8 cellular contexts compared by ENCODE assay signal in genomic region chr12:49750027-49750977, GRCh38. TPM values are rescaled to one million over a fixed set of nuclear protein-coding genes. Genes with fewer than 3 reads are reported as not detected.
DNase-seq lines count a peak whose midpoint lies in the region; ATAC-seq and TF ChIP-seq lines count a peak whose summit lies in the region.

No MANE protein-coding gene starts in this region.

- ATAC-seq in WTC11 (peak; percentile 46), GM21619 (IDR thresholded peaks at IDR 0.05; ENCODE audit: unreplicated experiment) (no peak)

- peaks cover 29% of the 10 kb centered on the region for H3K4me1 Mint-ChIP-seq in WTC11
- H3K4me1 Mint-ChIP-seq in mesothelial cell of epicardium: peaks cover 9% of the 10 kb centered on the region

- peaks cover 86% of the 10 kb centered on the region for H3K36me3 ChIP-seq in DOHH2 (ENCODE audit: control insufficient read depth, low read length)

- H3F3A ChIP-seq in DOHH2 (ENCODE audit: control insufficient read depth, insufficient read depth): peaks cover 4% of the 10 kb centered on the region; the same call in 1 of the 2 replicates

- CTCF ChIA-PET in WTC11 (lab: Charles Lee): interaction anchor here (1.0 to 1.5 kb wide), 2 partner anchors 9 to 116 kb away, joined by 3 to 5 read pairs; partner anchors contain the start of gene TMBIM6

- H4K20me1 ChIP-seq in DOHH2 (ENCODE audit: control insufficient read depth, insufficient read depth, low read depth, low read length): peaks cover 41% of the 10 kb centered on the region

- no peaks in the 10 kb centered on the region for H3K9me3 ChIP-seq in DOHH2 (ENCODE audit: control insufficient read depth, insufficient read depth, low read length)

- peak; percentile 51 for DNase-seq in HPDE6-E6E7 (ENCODE audit: extremely low spot score)
- no peak for DNase-seq in WTC11 (ENCODE audit: low spot score)
- peak; percentile 53 for DNase-seq in fibroblast of gingiva (ENCODE audit: low read depth)
- peak; percentile 78 for DNase-seq in stimulated activated CD4-positive, alpha-beta T cell treated with anti-CD3 and anti-CD28 coated beads, Interleukin-1b, Interleukin-23, amount 100 ng/mL, for 48 hours
- DNase-seq in mesothelial cell of epicardium (ENCODE audit: low spot score in 2 of 2, unreplicated experiment in 2 of 2): no peak
- no peak for DNase-seq in COR-L47 (lab: John Stamatoyannopoulos, UW)

- H3K4me3 Mint-ChIP-seq in WTC11: peak overlapping the region; percentile 2; the same call in 1 of the 2 replicates
- no peak overlapping the region for H3K4me3 Mint-ChIP-seq in mesothelial cell of epicardium

- peaks cover 51% of the 10 kb centered on the region for H3K4me1 ChIP-seq in DOHH2 (ENCODE audit: control insufficient read depth, low read length)

- H3K27me3 Mint-ChIP-seq in WTC11 (ENCODE audit: low read depth): no peaks in the 10 kb centered on the region
- no peaks in the 10 kb centered on the region for H3K27me3 Mint-ChIP-seq in mesothelial cell of epicardium (ENCODE audit: low read depth)

- H3K4me2 ChIP-seq in DOHH2 (ENCODE audit: low read length): peak overlapping the region; percentile 17

- no peaks in the 10 kb centered on the region for H3K27me3 ChIP-seq in DOHH2 (ENCODE audit: control insufficient read depth, low read length)

- no peaks in the 10 kb centered on the region for H3K9me3 Mint-ChIP-seq in WTC11
- H3K9me3 Mint-ChIP-seq in mesothelial cell of epicardium: no peaks in the 10 kb centered on the region

- no peak for TF ChIP-seq CTCF in DOHH2 (IDR thresholded peaks at IDR 0.05; ENCODE audit: low read depth, low read length, poor library complexity, severe bottlenecking)
- no peak for TF ChIP-seq CTCF in WTC11 (IDR thresholded peaks at IDR 0.05)
- no peak for TF ChIP-seq CTCF in mesothelial cell of epicardium (IDR thresholded peaks at IDR 0.05; ENCODE audit: unreplicated experiment)

- H3K27ac ChIP-seq in DOHH2 (ENCODE audit: low read depth, low read length): no peak overlapping the region

- no peak overlapping the region for H3K4me3 ChIP-seq in DOHH2 (ENCODE audit: low read length)

- H3K36me3 Mint-ChIP-seq in WTC11 (peaks cover 33% of the 10 kb centered on the region), mesothelial cell of epicardium (peaks cover 6% of the 10 kb centered on the region)

- H3K9me2 ChIP-seq in DOHH2 (replicated peaks; ENCODE audit: control insufficient read depth, low read length): no peaks in the 10 kb centered on the region

- H3K79me2 ChIP-seq in DOHH2 (ENCODE audit: control insufficient read depth, low read length): peaks cover 95% of the 10 kb centered on the region

- peak overlapping the region; percentile 87 for H3K27ac Mint-ChIP-seq in WTC11
- H3K27ac Mint-ChIP-seq in mesothelial cell of epicardium: no peak overlapping the region

- POLR2A ChIA-PET in WTC11 (lab: Charles Lee): no interaction called here

TF ChIP-seq in WTC11, 78 proteins besides CTCF, POLR2A, EP300 and RAD21:
- TF ChIP-seq FOXK1 (CRISPR knock-in tag; IDR thresholded peaks at IDR 0.05): no peak
- TF ChIP-seq GABPB1 (CRISPR knock-in tag; IDR thresholded peaks at IDR 0.05): peak; percentile 98

RNA-seq across cellular contexts. Expression of gene TMBIM6, which starts 8.9 kb away (rescaled TPM):
- total RNA-seq in WTC11 (2021): 402 to 417 TPM (median 412 TPM) in 3 replicates
- total RNA-seq in mesothelial cell of epicardium: 296 to 312 TPM (median 297 TPM) in 3 replicates

RNA-seq across cellular contexts. Expression of gene FMNL3, which starts 43.1 kb away (rescaled TPM):
- total RNA-seq in WTC11 (2021): 15.2 to 19.3 TPM (median 15.6 TPM) in 3 replicates
- 16.3 to 19.2 TPM (median 18.3 TPM) in 3 replicates for total RNA-seq in mesothelial cell of epicardium

Comparison
In these comparisons a context has a peak if more than half of its experiments do, and no peak if none do; other contexts are left out.
1. DNase-seq: peak in HPDE6-E6E7 (single experiment), fibroblast of gingiva (single experiment) and stimulated activated CD4-positive, alpha-beta T cell treated with anti-CD3 and anti-CD28 coated beads, Interleukin-1b, Interleukin-23, amount 100 ng/mL, for 48 hours (single experiment); none in WTC11 (single experiment), mesothelial cell of epicardium (0 of 2) and COR-L47 (single experiment).